In genomic region chr7:106611911-106612310, GRCh38 we compare ENCODE assay signal across 23 cellular contexts. TPM values are rescaled to one million over a fixed set of nuclear protein-coding genes. Genes with fewer than 3 reads are reported as not detected.
A peak's percentile ranks its signal among the peaks of the same experiment; 100 is the strongest.
DNase-seq lines count a peak whose midpoint lies in the region; ATAC-seq and TF ChIP-seq lines count a peak whose summit lies in the region.
"Had no signal": no experiment of that assay in that cellular context is flagged by ENCODE, and none has a peak within 500 bp of the region (broad histone marks: within the 10 kb centered on the region; RNA-seq: fewer than 3 reads in every experiment).

No MANE protein-coding gene starts in this region.

- H3K27ac ChIP-seq in SJSA1: peak overlapping the region; percentile 89
- H3K27ac ChIP-seq: heart right ventricle, left ventricle myocardium inferior, uterus had no signal

- no peak overlapping the region for H3K4me3 ChIP-seq in SJSA1
- H3K4me3 ChIP-seq: GM23338, heart right ventricle, left ventricle myocardium inferior, uterus had no signal

- H3K27me3 ChIP-seq in SJSA1 (replicated peaks): no peaks in the 10 kb centered on the region
- H3K27me3 ChIP-seq: heart right ventricle, uterus had no signal

- H3K36me3 ChIP-seq in SJSA1: peaks cover 23% of the 10 kb centered on the region; the same call in 1 of the 2 replicates
- H3K36me3 ChIP-seq: heart right ventricle, left ventricle myocardium inferior, uterus had no signal

- peaks cover 16% of the 10 kb centered on the region for H3K4me1 Mint-ChIP-seq in progenitor cell of endocrine pancreas (ENCODE audit: low read depth)
- H3K4me1 Mint-ChIP-seq: CD14-positive monocyte, endodermal cell had no signal

- ATAC-seq in stimulated activated naive CD8-positive, alpha-beta T cell treated with anti-CD3 and anti-CD28 coated beads, Interleukin-15, Interleukin-2, amounts not matched to agents 100 U/mL and 50 U/mL, for 24 hours: no peak
- ATAC-seq in GM18505 (IDR thresholded peaks at IDR 0.05; ENCODE audit: unreplicated experiment): no peak
- ATAC-seq in GM18498 (IDR thresholded peaks at IDR 0.05; ENCODE audit: unreplicated experiment): no peak
- ATAC-seq: activated CD4-positive, CD25-positive, alpha-beta regulatory T cell treated with anti-CD3 and anti-CD28 coated beads, Interleukin-2, amount 50 U/mL, for 24 hours; activated CD8-positive, alpha-beta T cell treated with anti-CD3 and anti-CD28 coated beads for 36 hours; GM23338; heart right ventricle had no signal

- H3K4me3 Mint-ChIP-seq in progenitor cell of endocrine pancreas (ENCODE audit: low read depth): no peak overlapping the region
- H3K4me3 Mint-ChIP-seq: activated CD8-positive, alpha-beta T cell treated with anti-CD3 and anti-CD28 coated beads for 36 hours; CD14-positive monocyte; endodermal cell; GM23338 had no signal

- no peak for TF ChIP-seq CTCF in progenitor cell of endocrine pancreas (IDR thresholded peaks at IDR 0.05; ENCODE audit: unreplicated experiment)

- no peaks in the 10 kb centered on the region for H3K9me3 Mint-ChIP-seq in progenitor cell of endocrine pancreas (ENCODE audit: low read depth)

- peak overlapping the region; percentile 76 for H3K27ac Mint-ChIP-seq in progenitor cell of endocrine pancreas
- H3K27ac Mint-ChIP-seq: activated CD8-positive, alpha-beta T cell treated with anti-CD3 and anti-CD28 coated beads for 36 hours; CD14-positive monocyte; endodermal cell; GM23338 had no signal

- no peak for TF ChIP-seq POLR2A in GM18505 (IDR thresholded peaks at IDR 0.05; ENCODE audit: borderline replicate concordance, extremely low read depth, insufficient read depth, insufficient read length)

- no peaks in the 10 kb centered on the region for H3K27me3 Mint-ChIP-seq in progenitor cell of endocrine pancreas

- no peaks in the 10 kb centered on the region for H3K9me3 ChIP-seq in SJSA1 (replicated peaks)
- H3K9me3 ChIP-seq: uterus had no signal

- H3K36me3 Mint-ChIP-seq in progenitor cell of endocrine pancreas (ENCODE audit: insufficient read depth): no peaks in the 10 kb centered on the region
- H3K36me3 Mint-ChIP-seq: CD14-positive monocyte had no signal

- DNase-seq in HCEC 1CT (peak; percentile 35), SJSA1 (ENCODE audit: low read depth in 1 of 2, low spot score in 2 of 2) (no peak), fibroblast of gingiva (ENCODE audit: low read depth) (peak; percentile 22), progenitor cell of endocrine pancreas (ENCODE audit: low spot score, unreplicated experiment) (no peak)
- DNase-seq in activated CD4-positive, alpha-beta T cell treated with anti-CD3 and anti-CD28 coated beads, Interleukin-2, amount 50 U/mL, for 4 hours: no peak
- no peak for DNase-seq in stimulated activated naive CD8-positive, alpha-beta T cell treated with anti-CD3 and anti-CD28 coated beads, Interleukin-15, Interleukin-2, amounts not matched to agents 100 U/mL and 50 U/mL, for 24 hours
- DNase-seq: activated CD8-positive, alpha-beta T cell treated with anti-CD3 and anti-CD28 coated beads for 36 hours; activated gamma-delta T cell; activated T-cell treated with anti-CD3 and anti-CD28 coated beads for 4 hours; cortex of kidney; endodermal cell; heart right ventricle; left ventricle myocardium inferior; NCI-H1694 treated with DMSO at 0.1 percent for 48 hours; NCI-H2171 treated with DMSO at 0.1 percent for 48 hours; Right ventricle myocardium superior; SW 1271; uterus had no signal

- H3K4me1 ChIP-seq in SJSA1 (replicated peaks): peaks cover 77% of the 10 kb centered on the region
- H3K4me1 ChIP-seq: heart right ventricle, left ventricle myocardium inferior had no signal

RNA-seq across cellular contexts. Expression of gene CCDC71L, which starts 49.0 kb away (rescaled TPM):
- 37.1 and 38.7 TPM in 2 replicates for total RNA-seq in SJSA1 (2014; rRNA removed; shearing (Covaris generic))
- 20.3 and 21.0 TPM in 2 replicates for total RNA-seq in progenitor cell of endocrine pancreas

Comparison
In these comparisons a context has a peak if more than half of its experiments do, and no peak if none do; other contexts are left out.
1. DNase-seq: peak in HCEC 1CT (single experiment) and fibroblast of gingiva (single experiment); none in SJSA1 (0 of 2), progenitor cell of endocrine pancreas (single experiment), activated CD4-positive, alpha-beta T cell treated with anti-CD3 and anti-CD28 coated beads, Interleukin-2, amount 50 U/mL, for 4 hours (0 of 2) and stimulated activated naive CD8-positive, alpha-beta T cell treated with anti-CD3 and anti-CD28 coated beads, Interleukin-15, Interleukin-2, amounts not matched to agents 100 U/mL and 50 U/mL, for 24 hours (single experiment).